In the genomic region with DNA sequence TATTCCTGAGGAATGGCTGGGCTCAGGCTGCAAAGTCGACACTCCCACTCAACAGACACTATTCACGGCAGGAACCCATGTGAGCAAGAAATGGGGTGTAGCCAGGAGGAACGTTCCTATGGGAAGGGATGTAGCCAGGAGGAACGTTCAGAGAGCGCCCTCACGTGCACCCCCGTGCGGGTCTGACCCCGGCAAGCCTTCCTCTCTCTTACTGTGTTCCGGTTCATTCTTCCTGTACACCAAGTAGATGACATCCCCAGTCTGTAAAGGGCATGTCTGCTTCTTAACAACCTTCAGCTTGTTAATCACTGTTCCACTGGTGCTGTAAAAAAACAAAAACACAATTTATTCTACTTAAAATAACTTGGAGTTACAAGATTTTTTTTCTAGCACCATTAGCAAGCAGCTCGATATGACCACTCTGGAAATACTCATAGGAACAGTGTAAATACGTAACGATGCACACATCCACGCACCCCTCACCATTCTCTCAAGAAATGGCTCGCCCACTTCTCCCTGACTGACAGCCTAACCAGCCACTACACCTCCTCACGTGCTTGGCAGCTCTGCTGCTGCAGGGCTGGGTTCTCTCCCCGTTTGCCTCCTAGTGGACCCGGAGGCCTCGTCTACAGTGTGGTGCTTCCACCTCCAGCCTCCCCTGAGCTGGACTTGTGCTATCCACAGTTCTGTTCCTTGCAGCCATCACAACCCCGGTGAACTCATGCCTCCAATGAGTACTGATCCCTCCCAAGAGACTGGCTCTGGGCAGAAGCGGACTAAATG, we compare ENCODE assay signal across 18 cellular contexts. TPM values are rescaled to one million over a fixed set of nuclear protein-coding genes. Genes with fewer than 3 reads are reported as not detected.
DNase-seq lines count a peak whose midpoint lies in the region; ATAC-seq and TF ChIP-seq lines count a peak whose summit lies in the region.
"Had no signal": no experiment of that assay in that cellular context is flagged by ENCODE, and none has a peak within 500 bp of the region (broad histone marks: within the 10 kb centered on the region; RNA-seq: fewer than 3 reads in every experiment).

No MANE protein-coding gene starts in this region.

- H3K79me2 ChIP-seq in GM23338 (replicated peaks; ENCODE audit: insufficient read depth), result 0 out of 2 replicates have a peak, but pooled peaks cover under 1% of the 10 kb centered on the region

- H3K4me3 ChIP-seq in GM23338, result no peak overlapping the region
- H3K4me3 ChIP-seq: heart left ventricle, mucosa of descending colon, right atrium auricular region, tibial artery had no signal

- no peaks in the 10 kb centered on the region for H3K9me3 ChIP-seq in CD4-positive, alpha-beta T cell (ENCODE audit: control insufficient read depth, low read length)
- H3K9me3 ChIP-seq: heart left ventricle, mucosa of descending colon, right atrium auricular region, tibial artery had no signal

- H3K9me2 ChIP-seq in GM23338 (ENCODE audit: insufficient read depth), result no peaks in the 10 kb centered on the region

- H3K27me3 ChIP-seq in CD4-positive, alpha-beta T cell (ENCODE audit: control insufficient read depth, insufficient read depth, low read length), result no peaks in the 10 kb centered on the region
- H3K27me3 ChIP-seq in GM23338 (ENCODE audit: insufficient read depth), result no peaks in the 10 kb centered on the region
- H3K27me3 ChIP-seq: heart left ventricle, right atrium auricular region, tibial artery had no signal

- CTCF ChIA-PET in CD4-positive, alpha-beta T cell (lab: Charles Lee), result interaction anchor here (1.2 kb wide), 1 partner anchor 33 kb away, joined by 5 read pairs; no protein-coding TSS in a partner anchor

- 0 out of 2 replicates have a peak, but pooled peaks cover 20% of the 10 kb centered on the region for H3K36me3 ChIP-seq in GM23338 (ENCODE audit: insufficient read depth)

- no peak for DNase-seq in CD4-positive, alpha-beta T cell
- DNase-seq in GM23338 (ENCODE audit: low spot score), result no peak
- no peak for DNase-seq in nephron progenitor cell
- no peak for DNase-seq in NCI-H1417 (lab: John Stamatoyannopoulos, UW)
- DNase-seq: AML-193; EL; heart left ventricle; left ventricle myocardium superior; mucosa of descending colon; NCI-H1092; NCI-H510A treated with DMSO at 0.1 percent for 48 hours; stimulated activated CD4-positive, alpha-beta T cell treated with anti-CD3 and anti-CD28 coated beads, Interleukin-12 subunit alpha, Interleukin-12 subunit beta, amount 100 ng/mL, for 4 hours; tibial artery had no signal

- H3K4me2 ChIP-seq in GM23338, result no peak overlapping the region

- peak overlapping the region; percentile 71 for H3K4me3 Mint-ChIP-seq in CD4-positive, alpha-beta T cell
- H3K4me3 Mint-ChIP-seq in GM23338 (no peak overlapping the region), nephron progenitor cell (no peak overlapping the region)
- peak overlapping the region; percentile 68 for H3K4me3 Mint-ChIP-seq in activated naive CD8-positive, alpha-beta T cell

- H3K27me3 Mint-ChIP-seq in CD4-positive, alpha-beta T cell, result no peaks in the 10 kb centered on the region
- H3K27me3 Mint-ChIP-seq in GM23338 (ENCODE audit: insufficient read depth, low read depth, poor library complexity) (peaks cover 2% of the 10 kb centered on the region), nephron progenitor cell (ENCODE audit: low read depth, poor library complexity) (no peaks in the 10 kb centered on the region)
- H3K27me3 Mint-ChIP-seq in activated naive CD8-positive, alpha-beta T cell, result no peaks in the 10 kb centered on the region

- no peak overlapping the region for H2AFZ ChIP-seq in GM23338

- H3K27ac ChIP-seq in CD4-positive, alpha-beta T cell (ENCODE audit: low read depth, low read length), result peak overlapping the region; percentile 57
- H3K27ac ChIP-seq in GM23338 (ENCODE audit: low read depth), result no peak overlapping the region
- H3K27ac ChIP-seq: heart left ventricle, right atrium auricular region, tibial artery had no signal

- intact Hi-C loops in CD4-positive, alpha-beta T cell (cut with DNase I, micrococcal nuclease), result loop anchor here in 1 of 2 experiments (5.0 kb wide), 1 partner anchor 40 kb away; no protein-coding TSS in a partner anchor

- no peaks in the 10 kb centered on the region for H3K4me1 ChIP-seq in GM23338 (ENCODE audit: insufficient read depth)
- H3K4me1 ChIP-seq: heart left ventricle, right atrium auricular region, tibial artery had no signal

- H3F3A ChIP-seq in GM23338 (replicated peaks; ENCODE audit: low read depth), result 0 out of 2 replicates have a peak, but pooled peaks cover 3% of the 10 kb centered on the region

- POLR2A ChIA-PET in CD4-positive, alpha-beta T cell (lab: Charles Lee), result interaction anchor here (0.7 to 2.9 kb wide), 9 partner anchors 15 to 208 kb away, joined by 3 to 28 read pairs (median 7); a partner anchor contains a TSS

- peak; percentile 35 for ATAC-seq in CD4-positive, alpha-beta T cell (ENCODE audit: poor library complexity)
- no peak for ATAC-seq in GM23338
- ATAC-seq in GM19324 (IDR thresholded peaks at IDR 0.05; ENCODE audit: low FRiP score, unreplicated experiment), result no peak
- ATAC-seq in GM18870 (IDR thresholded peaks at IDR 0.05; ENCODE audit: unreplicated experiment), result no peak
- ATAC-seq: heart left ventricle, left ventricle myocardium superior, SK-N-SH treated with all-trans-retinoic acid at 6 μM for 48 hours had no signal

- H3K9me3 Mint-ChIP-seq in CD4-positive, alpha-beta T cell, result no peaks in the 10 kb centered on the region
- H3K9me3 Mint-ChIP-seq in GM23338 (no peaks in the 10 kb centered on the region), nephron progenitor cell (no peaks in the 10 kb centered on the region)
- H3K9me3 Mint-ChIP-seq in activated naive CD8-positive, alpha-beta T cell (ENCODE audit: low read depth), result no peaks in the 10 kb centered on the region

- H3K36me3 Mint-ChIP-seq in CD4-positive, alpha-beta T cell (ENCODE audit: low read depth), result peaks cover 73% of the 10 kb centered on the region
- peaks cover 48% of the 10 kb centered on the region for H3K36me3 Mint-ChIP-seq in GM23338 (ENCODE audit: low read depth)
- peaks cover 12% of the 10 kb centered on the region for H3K36me3 Mint-ChIP-seq in activated naive CD8-positive, alpha-beta T cell
- H3K36me3 Mint-ChIP-seq in nephron progenitor cell (ENCODE audit: low read depth), result peaks cover 48% of the 10 kb centered on the region

- H4K20me1 ChIP-seq in GM23338 (replicated peaks; ENCODE audit: insufficient read depth), result no peaks in the 10 kb centered on the region; the same call in 1 of the 2 replicates

- no peak for TF ChIP-seq CTCF in CD4-positive, alpha-beta T cell (IDR thresholded peaks at IDR 0.05)
- TF ChIP-seq CTCF in GM23338 (conservative IDR thresholded peaks at IDR 0.05; ENCODE audit: low read depth in 2 of 2) (no peak), nephron progenitor cell (IDR thresholded peaks at IDR 0.05) (no peak)

- H3K27ac Mint-ChIP-seq in CD4-positive, alpha-beta T cell, result peak overlapping the region; percentile 93
- H3K27ac Mint-ChIP-seq in GM23338 (peak overlapping the region; percentile 45; the same call in 1 of the 2 replicates), nephron progenitor cell (peak overlapping the region; percentile 69)
- peak overlapping the region; percentile 80 for H3K27ac Mint-ChIP-seq in activated naive CD8-positive, alpha-beta T cell

- peaks cover 41% of the 10 kb centered on the region for H3K4me1 Mint-ChIP-seq in CD4-positive, alpha-beta T cell (ENCODE audit: low read depth)
- H3K4me1 Mint-ChIP-seq in GM23338 (no peaks in the 10 kb centered on the region), nephron progenitor cell (peaks cover 7% of the 10 kb centered on the region)
- H3K4me1 Mint-ChIP-seq in activated naive CD8-positive, alpha-beta T cell (ENCODE audit: low read depth), result peaks cover 31% of the 10 kb centered on the region

TF ChIP-seq in GM23338, 12 proteins besides CTCF, POLR2A, EP300 and RAD21 (continues in another document):
- TF ChIP-seq ZNF331 (CRISPR knock-in tag; IDR thresholded peaks at IDR 0.05; ENCODE audit: low read depth) (no peak), NANOG (IDR thresholded peaks at IDR 0.05; ENCODE audit: borderline replicate concordance) (no peak), POLR2AphosphoS5 (IDR thresholded peaks at IDR 0.05; ENCODE audit: low read depth) (no peak)

RNA-seq across cellular contexts. Expression of a gene that starts 15.1 kb away (rescaled TPM):
- 10 to 100 TPM; 75.1 to 85.6 TPM for total RNA-seq in CD4-positive, alpha-beta T cell
- 42.7 and 47.7 TPM in 2 replicates for total RNA-seq in GM23338 (2014; rRNA removed; shearing (Covaris generic))
- polyA plus RNA-seq in GM23338 (2016; fragmentation: Nextera tagmentation; extraction: Ambion mirVana), result 20.6 and 23.0 TPM in 2 replicates

RNA-seq across cellular contexts. Expression of a gene that starts 43.6 kb away (rescaled TPM):
- 10 to 100 TPM; 31.5 to 34.0 TPM for total RNA-seq in CD4-positive, alpha-beta T cell
- total RNA-seq in GM23338 (2014; rRNA removed; shearing (Covaris generic)), result 36.4 and 57.8 TPM in 2 replicates
- 10.3 and 12.7 TPM in 2 replicates for polyA plus RNA-seq in GM23338 (2016; fragmentation: Nextera tagmentation; extraction: Ambion mirVana)

Comparison
In these comparisons a context has a peak if more than half of its experiments do, and no peak if none do; other contexts are left out.
1. H3K4me3 Mint-ChIP-seq: peak in CD4-positive, alpha-beta T cell (single experiment) and activated naive CD8-positive, alpha-beta T cell (single experiment); none in GM23338 (single experiment) and nephron progenitor cell (single experiment).
2. Peak in every context shown above with its lines, with median percentiles within 50 percentile points of each other: H3K27ac Mint-ChIP-seq.